ENCODE assay signal across 8 cellular contexts in the genomic region with DNA sequence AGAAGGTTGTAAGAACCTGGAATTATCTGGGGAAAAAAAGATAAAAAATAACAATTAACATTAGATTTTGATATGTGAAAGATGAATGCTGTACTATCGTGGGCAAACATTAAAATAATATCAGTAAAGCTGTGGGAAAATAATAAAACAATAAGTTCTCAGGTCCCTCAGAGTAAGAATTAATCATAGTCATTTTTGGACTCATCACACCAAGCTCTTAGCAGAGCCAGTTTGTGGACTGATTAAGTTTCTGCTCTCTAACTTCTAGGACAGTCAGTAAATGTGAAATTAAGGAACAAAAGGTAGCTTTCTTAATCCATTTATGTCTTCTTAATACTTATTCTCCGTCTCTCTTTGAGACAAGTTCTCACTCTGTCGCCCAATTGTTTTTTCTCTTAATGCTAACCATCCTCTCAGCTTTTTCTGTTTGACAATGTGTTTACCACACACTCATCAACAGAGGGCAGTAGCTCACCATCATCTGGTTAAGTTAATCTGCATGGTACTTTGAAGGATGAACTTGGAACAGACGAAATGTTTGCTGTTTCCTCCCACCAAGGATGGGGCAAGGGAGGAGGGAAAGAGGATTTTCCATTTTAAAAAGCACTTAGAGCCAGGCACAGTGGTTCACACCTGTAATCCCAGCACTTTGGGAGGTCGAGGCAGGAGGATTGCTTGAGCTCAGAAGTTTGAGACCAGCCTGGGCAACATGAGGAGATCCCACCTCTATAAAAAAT. TPM values are rescaled to one million over a fixed set of nuclear protein-coding genes. Genes with fewer than 3 reads are reported as not detected.
A peak's percentile ranks its signal among the peaks of the same experiment; 100 is the strongest.
DNase-seq lines count a peak whose midpoint lies in the region; ATAC-seq and TF ChIP-seq lines count a peak whose summit lies in the region.

No MANE protein-coding gene starts in this region.

- H3K27me3 ChIP-seq in PC-3 (ENCODE audit: low read length) (no peaks in the 10 kb centered on the region), cardiac muscle cell (peaks cover 39% of the 10 kb centered on the region), psoas muscle (ENCODE audit: insufficient read depth in 3 of 3, low read length in 2 of 3) (no peaks in the 10 kb centered on the region)

- H2AFZ ChIP-seq in PC-3 (ENCODE audit: low read length), result 0 out of 2 replicates have a peak overlapping the region, but pooled peaks have one; percentile 35

- CTCF ChIA-PET in PC-3 (lab: Charles Lee), result interaction anchor here (0.6 to 2.1 kb wide), 7 partner anchors 53 to 201 kb away, joined by 3 to 22 read pairs (median 9); partner anchors contain the start of gene RIGI

- H3K4me3 ChIP-seq in PC-3 (ENCODE audit: low read length) (no peak overlapping the region; the same call in 1 of the 2 replicates), cardiac muscle cell (no peak overlapping the region), psoas muscle (no peak overlapping the region)

- WGBS in psoas muscle, 3 donors, result 17 to 22% (median 21%) methylated on average over 5 of the region's 5 CpGs

- H3K4me1 ChIP-seq in PC-3 (ENCODE audit: insufficient read depth, low read length), result 0 out of 2 replicates have a peak, but pooled peaks cover 4% of the 10 kb centered on the region
- no peaks in the 10 kb centered on the region for H3K4me1 ChIP-seq in cardiac muscle cell (ENCODE audit: low read depth)
- no peaks in the 10 kb centered on the region for H3K4me1 ChIP-seq in psoas muscle

- peak; percentile 26 for DNase-seq in activated naive CD4-positive, alpha-beta T cell treated with Interleukin-2 at 50 U/mL for 16 hours
- no peak for DNase-seq in activated naive CD4-positive, alpha-beta T cell treated with anti-CD3 and anti-CD28 coated beads, Interleukin-2, amount 50 U/mL, for 16 hours
- DNase-seq in PC-3 (peak; percentile 81), cardiac muscle cell (ENCODE audit: low read depth in 1 of 2, low spot score in 1 of 2) (peak; percentile 76 to 90), psoas muscle (no peak)
- DNase-seq in activated naive CD8-positive, alpha-beta T cell treated with anti-CD3 and anti-CD28 coated beads, Interleukin-2, amount 10 ng/mL, durations not matched to agents 7 days and 5 days, result no peak

- TF ChIP-seq EP300 in Ishikawa (IDR thresholded peaks at IDR 0.05; ENCODE audit: borderline replicate concordance), result no peak

- no TSS peak for BruUV-seq in PC-3 (replicated peaks; lab: Mats Ljungman, UMichigan)

- H3K4me1 Mint-ChIP-seq in activated naive CD8-positive, alpha-beta T cell treated with anti-CD3 and anti-CD28 coated beads, Interleukin-2, amount 10 ng/mL, durations not matched to agents 7 days and 5 days, result peaks cover 15% of the 10 kb centered on the region

- H3K36me3 Mint-ChIP-seq in activated naive CD8-positive, alpha-beta T cell treated with anti-CD3 and anti-CD28 coated beads, Interleukin-2, amount 10 ng/mL, durations not matched to agents 7 days and 5 days, result no peaks in the 10 kb centered on the region

- H4K20me1 ChIP-seq in PC-3 (ENCODE audit: low read length), result no peaks in the 10 kb centered on the region

- POLR2A ChIA-PET in PC-3 (lab: Charles Lee; ENCODE audit: unreplicated experiment), result interaction anchor here (0.8 kb wide), 1 partner anchor 147 kb away, joined by 12 read pairs; the partner anchor contains the start of gene RIGI
- POLR2A ChIA-PET in activated naive CD8-positive, alpha-beta T cell treated with anti-CD3 and anti-CD28 coated beads, Interleukin-2, amount 10 ng/mL, durations not matched to agents 7 days and 5 days (lab: Charles Lee), result interaction anchor here (0.9 to 2.1 kb wide), 5 partner anchors 146 to 589 kb away, joined by 3 to 9 read pairs (median 4); no protein-coding TSS in a partner anchor

- peaks cover 36% of the 10 kb centered on the region for H3K27me3 Mint-ChIP-seq in activated naive CD8-positive, alpha-beta T cell treated with anti-CD3 and anti-CD28 coated beads, Interleukin-2, amount 10 ng/mL, durations not matched to agents 7 days and 5 days

- H3K9me3 Mint-ChIP-seq in activated naive CD8-positive, alpha-beta T cell treated with anti-CD3 and anti-CD28 coated beads, Interleukin-2, amount 10 ng/mL, durations not matched to agents 7 days and 5 days, result no peaks in the 10 kb centered on the region

- TF ChIP-seq CTCF in PC-3 (conservative IDR thresholded peaks at IDR 0.05; ENCODE audit: low read depth, low read length), result peak; percentile 80
- peak; percentile 77 for TF ChIP-seq CTCF in cardiac muscle cell (IDR thresholded peaks at IDR 0.05; ENCODE audit: low read depth, low read length)
- TF ChIP-seq CTCF in psoas muscle (IDR thresholded peaks at IDR 0.05), result peak; percentile 77

- H3K27ac ChIP-seq in PC-3 (ENCODE audit: low read length) (no peak overlapping the region), cardiac muscle cell (no peak overlapping the region), psoas muscle (no peak overlapping the region)

- no peaks in the 10 kb centered on the region for H3K79me2 ChIP-seq in PC-3 (ENCODE audit: low read length)

- H3K9me2 ChIP-seq in PC-3 (replicated peaks; ENCODE audit: low read length), result no peaks in the 10 kb centered on the region

- peak overlapping the region; percentile 5 for H3K4me3 Mint-ChIP-seq in activated naive CD8-positive, alpha-beta T cell treated with anti-CD3 and anti-CD28 coated beads, Interleukin-2, amount 10 ng/mL, durations not matched to agents 7 days and 5 days

- TF ChIP-seq RAD21 in Ishikawa (IDR thresholded peaks at IDR 0.05; ENCODE audit: low read depth), result peak; percentile 94

- no peaks in the 10 kb centered on the region for H3K9me3 ChIP-seq in PC-3 (ENCODE audit: low read length)
- H3K9me3 ChIP-seq in cardiac muscle cell (ENCODE audit: low read depth), result no peaks in the 10 kb centered on the region
- H3K9me3 ChIP-seq in psoas muscle, result no peaks in the 10 kb centered on the region

- no peaks in the 10 kb centered on the region for H3F3A ChIP-seq in PC-3 (ENCODE audit: low read length, unreplicated experiment)

- H3K36me3 ChIP-seq in PC-3 (ENCODE audit: low read depth, low read length) (no peaks in the 10 kb centered on the region), cardiac muscle cell (no peaks in the 10 kb centered on the region), psoas muscle (ENCODE audit: insufficient read depth in 1 of 2, low read depth in 1 of 2) (no peaks in the 10 kb centered on the region)

- no peak overlapping the region for H3K27ac Mint-ChIP-seq in activated naive CD8-positive, alpha-beta T cell treated with anti-CD3 and anti-CD28 coated beads, Interleukin-2, amount 10 ng/mL, durations not matched to agents 7 days and 5 days

- peak overlapping the region; percentile 43 for H3K4me2 ChIP-seq in PC-3 (ENCODE audit: low read length)

- peak; percentile 82 for ATAC-seq in GM21786 (IDR thresholded peaks at IDR 0.05; ENCODE audit: unreplicated experiment)
- peak; percentile 74 for ATAC-seq in PC-3
- peak; percentile 71 for ATAC-seq in activated naive CD8-positive, alpha-beta T cell treated with anti-CD3 and anti-CD28 coated beads, Interleukin-2, amount 10 ng/mL, durations not matched to agents 7 days and 5 days (ENCODE audit: low read depth)
- ATAC-seq in psoas muscle, result peak; percentile 78 to 93 (median 88)

- intact Hi-C loops in PC-3 (cut with micrococcal nuclease) (loop anchor here (1.0 to 2.0 kb wide), 5 partner anchors 53 to 589 kb away; partner anchors contain the start of gene RIGI), psoas muscle (cut with DNase I) (loop anchor here in 1 of 2 donors (5.0 kb wide), 2 partner anchors 53 to 588 kb away; no protein-coding TSS in a partner anchor)

- H3K9ac ChIP-seq in PC-3 (ENCODE audit: low read length), result no peak overlapping the region

TF ChIP-seq in Ishikawa, 13 proteins besides CTCF, POLR2A, EP300 and RAD21 (continues in another document):
- TF ChIP-seq, protein P1, sequence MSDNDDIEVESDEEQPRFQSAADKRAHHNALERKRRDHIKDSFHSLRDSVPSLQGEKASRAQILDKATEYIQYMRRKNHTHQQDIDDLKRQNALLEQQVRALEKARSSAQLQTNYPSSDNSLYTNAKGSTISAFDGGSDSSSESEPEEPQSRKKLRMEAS (IDR thresholded peaks at IDR 0.05), result no peak
- TF ChIP-seq CREB1 (IDR thresholded peaks at IDR 0.05; ENCODE audit: low read depth) (no peak), TAF1 (IDR thresholded peaks at IDR 0.05; ENCODE audit: low read depth) (no peak), USF1 (IDR thresholded peaks at IDR 0.05) (no peak), TCF12 (IDR thresholded peaks at IDR 0.05; ENCODE audit: low read depth) (no peak), NFIC (IDR thresholded peaks at IDR 0.05) (no peak)

RNA-seq across cellular contexts. Expression of gene ACO1, which starts 5.3 kb away (rescaled TPM):
- 20.8 and 26.0 TPM in 2 replicates for total RNA-seq in PC-3 (2014; rRNA removed)
- total RNA-seq in activated naive CD8-positive, alpha-beta T cell treated with anti-CD3 and anti-CD28 coated beads, Interleukin-2, amount 10 ng/mL, durations not matched to agents 7 days and 5 days, result 1 to 10 TPM; 8.5 to 9.1 TPM
- total RNA-seq in cardiac muscle cell, result 42.1 and 42.9 TPM in 2 replicates
- 51.5 and 56.8 TPM in 2 replicates for polyA plus RNA-seq in cardiac muscle cell
- 10 to 100 TPM; 27.2 to 39.4 (median 32.3) TPM for total RNA-seq in psoas muscle
- polyA plus RNA-seq in psoas muscle, result 10 to 100 TPM; 15.6 to 27.1 (median 16.1) TPM

Comparison
In these comparisons a context has a peak if more than half of its experiments do, and no peak if none do; other contexts are left out.
1. DNase-seq: peak in activated naive CD4-positive, alpha-beta T cell treated with Interleukin-2 at 50 U/mL for 16 hours (single experiment), PC-3 (single experiment) and cardiac muscle cell (2 of 2); none in activated naive CD4-positive, alpha-beta T cell treated with anti-CD3 and anti-CD28 coated beads, Interleukin-2, amount 50 U/mL, for 16 hours (single experiment), activated naive CD8-positive, alpha-beta T cell treated with anti-CD3 and anti-CD28 coated beads, Interleukin-2, amount 10 ng/mL, durations not matched to agents 7 days and 5 days (single experiment) and psoas muscle (0 of 2).
2. Peak in every context shown above with its lines, with median percentiles within 50 percentile points of each other: ATAC-seq and CTCF ChIP-seq.